1 cellular context compared by ENCODE assay signal in genomic region chr20:62373631-62374179, GRCh38.
TF ChIP-seq lines count a peak whose summit lies in the region.

No MANE protein-coding gene starts in this region.

TF ChIP-seq in GM12878, 131 proteins besides CTCF, POLR2A, EP300 and RAD21:
- TF ChIP-seq BCL3 (IDR thresholded peaks at IDR 0.05; ENCODE audit: borderline replicate concordance, insufficient read depth, low read depth, low read length, poor library complexity, severe bottlenecking) = peak; percentile 54
